In the genomic region with DNA sequence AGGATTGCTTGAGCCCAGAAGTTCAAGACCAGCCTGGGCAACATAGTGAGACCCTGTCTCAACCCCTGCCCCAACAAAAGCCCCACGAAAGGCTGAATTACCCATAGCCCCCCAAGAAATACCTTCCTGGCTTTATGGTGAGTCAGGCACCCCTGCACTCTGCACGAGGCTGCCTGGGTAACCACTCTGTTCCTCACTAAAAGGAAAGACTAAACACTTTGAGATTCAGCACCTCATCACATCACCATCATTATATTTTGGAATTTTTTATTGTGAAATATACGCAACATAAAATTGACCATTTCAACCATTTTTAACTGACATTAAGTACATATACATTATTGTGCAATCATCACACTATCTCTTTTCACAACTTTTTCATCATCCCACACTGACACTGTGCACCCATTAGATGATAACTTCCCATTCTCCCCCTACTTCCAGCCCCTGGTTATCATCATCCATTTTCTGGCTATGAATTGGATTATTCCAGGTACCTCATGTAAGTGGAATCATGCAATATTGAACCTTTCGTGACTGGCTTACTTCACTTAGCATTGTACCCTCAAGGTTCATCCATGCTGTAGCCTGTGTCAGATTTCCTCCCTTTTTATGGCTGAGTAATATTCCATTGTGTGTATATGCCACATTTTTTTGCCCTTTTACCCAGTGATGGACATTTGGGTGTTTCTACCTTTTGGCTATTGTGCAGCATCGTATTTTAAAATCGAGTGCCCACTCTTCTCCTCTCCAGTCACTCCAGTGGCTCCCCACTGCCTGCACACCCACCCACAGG, we compare ENCODE assay signal across 15 cellular contexts. TPM values are rescaled to one million over a fixed set of nuclear protein-coding genes. Genes with fewer than 3 reads are reported as not detected.
DNase-seq lines count a peak whose midpoint lies in the region; ATAC-seq and TF ChIP-seq lines count a peak whose summit lies in the region.
"Had no signal": no experiment of that assay in that cellular context is flagged by ENCODE, and none has a peak within 500 bp of the region (broad histone marks: within the 10 kb centered on the region; RNA-seq: fewer than 3 reads in every experiment).

No MANE protein-coding gene starts in this region.

- H2BK120ac ChIP-seq in IMR-90 (ENCODE audit: low read depth, low read length) = no peak overlapping the region

- no peak overlapping the region for H2AFZ ChIP-seq in IMR-90 (replicated peaks; ENCODE audit: low read length, poor library complexity)
- H2AFZ ChIP-seq: GM23338 had no signal

- no peak overlapping the region for H4K5ac ChIP-seq in IMR-90 (ENCODE audit: low read depth, low read length)

- H3K9ac ChIP-seq in BLaER1 (no peak overlapping the region), IMR-90 (ENCODE audit: low read depth, low read length) (no peak overlapping the region), endodermal cell (ENCODE audit: extremely low read depth, low read length, poor library complexity, severe bottlenecking) (no peak overlapping the region)

- peaks cover 18% of the 10 kb centered on the region for H3K9me1 ChIP-seq in IMR-90 (ENCODE audit: insufficient read depth, low read length)

- no peak overlapping the region for H4K8ac ChIP-seq in IMR-90 (ENCODE audit: low read depth in 2 of 2, low read length in 2 of 2)

- H3K27me3 Mint-ChIP-seq in activated CD8-positive, alpha-beta T cell treated with anti-CD3 and anti-CD28 coated beads, Interleukin-2, amount 10 ng/mL, durations not matched to agents 7 days and 5 days (ENCODE audit: low read depth) = peaks cover 62% of the 10 kb centered on the region
- peaks cover 53% of the 10 kb centered on the region for H3K27me3 Mint-ChIP-seq in activated CD8-positive, alpha-beta T cell treated with anti-CD3 and anti-CD28 coated beads for 36 hours
- H3K27me3 Mint-ChIP-seq in chondrocyte (ENCODE audit: low read depth) (no peaks in the 10 kb centered on the region), endodermal cell (ENCODE audit: insufficient read depth) (no peaks in the 10 kb centered on the region)

- H3K4me1 Mint-ChIP-seq in activated CD8-positive, alpha-beta T cell treated with anti-CD3 and anti-CD28 coated beads, Interleukin-2, amount 10 ng/mL, durations not matched to agents 7 days and 5 days (ENCODE audit: low read depth) = peaks cover 21% of the 10 kb centered on the region
- peaks cover 18% of the 10 kb centered on the region for H3K4me1 Mint-ChIP-seq in activated CD8-positive, alpha-beta T cell treated with anti-CD3 and anti-CD28 coated beads for 36 hours (ENCODE audit: low read depth)
- H3K4me1 Mint-ChIP-seq in chondrocyte (ENCODE audit: low read depth) (peaks cover 42% of the 10 kb centered on the region), endodermal cell (peaks cover 14% of the 10 kb centered on the region)

- no peak for TF ChIP-seq RAD21 in IMR-90 (IDR thresholded peaks at IDR 0.05; ENCODE audit: low read length)

- H3K23ac ChIP-seq in IMR-90 (ENCODE audit: low read depth, low read length) = no peak overlapping the region

- no peaks in the 10 kb centered on the region for H3K9me3 Mint-ChIP-seq in activated CD8-positive, alpha-beta T cell treated with anti-CD3 and anti-CD28 coated beads, Interleukin-2, amount 10 ng/mL, durations not matched to agents 7 days and 5 days (ENCODE audit: insufficient read depth)
- H3K9me3 Mint-ChIP-seq in activated CD8-positive, alpha-beta T cell treated with anti-CD3 and anti-CD28 coated beads for 36 hours = peaks cover 3% of the 10 kb centered on the region
- peaks cover 6% of the 10 kb centered on the region for H3K9me3 Mint-ChIP-seq in chondrocyte (ENCODE audit: low read depth)
- H3K9me3 Mint-ChIP-seq in endodermal cell = peaks cover 3% of the 10 kb centered on the region
- H3K9me3 Mint-ChIP-seq: GM23338 had no signal

- H3K27ac Mint-ChIP-seq in activated CD8-positive, alpha-beta T cell treated with anti-CD3 and anti-CD28 coated beads, Interleukin-2, amount 10 ng/mL, durations not matched to agents 7 days and 5 days = peak overlapping the region; percentile 39
- H3K27ac Mint-ChIP-seq in activated CD8-positive, alpha-beta T cell treated with anti-CD3 and anti-CD28 coated beads for 36 hours = no peak overlapping the region
- H3K27ac Mint-ChIP-seq in chondrocyte (ENCODE audit: unreplicated experiment) (no peak overlapping the region), endodermal cell (no peak overlapping the region)
- H3K27ac Mint-ChIP-seq: CD14-positive monocyte; CD8-positive, alpha-beta T cell; GM23338 had no signal

- no peak overlapping the region for H3K14ac ChIP-seq in IMR-90 (replicated peaks; ENCODE audit: low read depth, low read length)

- H2BK20ac ChIP-seq in IMR-90 (ENCODE audit: low read depth, low read length) = no peak overlapping the region

- TF ChIP-seq CTCF in activated CD8-positive, alpha-beta T cell treated with anti-CD3 and anti-CD28 coated beads for 36 hours (IDR thresholded peaks at IDR 0.05) = no peak
- no peak for TF ChIP-seq CTCF in IMR-90 (conservative IDR thresholded peaks at IDR 0.05; ENCODE audit: low read depth, low read length)
- TF ChIP-seq CTCF in chondrocyte (IDR thresholded peaks at IDR 0.05) = no peak
- no peak for TF ChIP-seq CTCF in endodermal cell (conservative IDR thresholded peaks at IDR 0.05)

- H3K18ac ChIP-seq in IMR-90 (ENCODE audit: low read depth, low read length) = no peak overlapping the region

- no peak overlapping the region for H2BK5ac ChIP-seq in IMR-90 (ENCODE audit: low read depth, low read length, poor library complexity, severe bottlenecking)

- H2AK5ac ChIP-seq in IMR-90 (ENCODE audit: low read depth, low read length) = no peak overlapping the region

- H3K27ac ChIP-seq in BLaER1 = no peak overlapping the region
- no peak overlapping the region for H3K27ac ChIP-seq in IMR-90 (ENCODE audit: insufficient read depth, low read length)
- H3K27ac ChIP-seq in endodermal cell (ENCODE audit: low read depth, low read length) = no peak overlapping the region

- peaks cover 48% of the 10 kb centered on the region for H3K4me1 ChIP-seq in BLaER1
- H3K4me1 ChIP-seq in IMR-90 (ENCODE audit: control insufficient read depth, insufficient read depth, low read length) = peaks cover 13% of the 10 kb centered on the region
- no peaks in the 10 kb centered on the region for H3K4me1 ChIP-seq in endodermal cell (ENCODE audit: control insufficient read depth, insufficient read depth, low read length)

- H4K20me1 ChIP-seq in BLaER1 (peaks cover 65% of the 10 kb centered on the region), IMR-90 (ENCODE audit: insufficient read depth, low read length) (peaks cover 2% of the 10 kb centered on the region; the same call in 1 of the 2 replicates)

- POLR2A ChIA-PET in activated CD8-positive, alpha-beta T cell treated with anti-CD3 and anti-CD28 coated beads, Interleukin-2, amount 10 ng/mL, durations not matched to agents 7 days and 5 days (lab: Charles Lee) = no interaction called here
- POLR2A ChIA-PET in activated CD8-positive, alpha-beta T cell treated with anti-CD3 and anti-CD28 coated beads for 36 hours (lab: Charles Lee) = interaction anchor here (0.6 kb wide), 1 partner anchor 623 kb away, joined by 4 read pairs; no protein-coding TSS in a partner anchor
- POLR2A ChIA-PET in IMR-90 (lab: Charles Lee; ENCODE audit: unreplicated experiment) = no interaction called here

- ATAC-seq in activated CD8-positive, alpha-beta T cell treated with anti-CD3 and anti-CD28 coated beads, Interleukin-2, amount 10 ng/mL, durations not matched to agents 7 days and 5 days = no peak
- no peak for ATAC-seq in activated CD8-positive, alpha-beta T cell treated with anti-CD3 and anti-CD28 coated beads for 36 hours
- ATAC-seq in IMR-90 (ENCODE audit: low read depth) (no peak), GM19035 (IDR thresholded peaks at IDR 0.05; ENCODE audit: unreplicated experiment) (no peak)
- ATAC-seq: CD8-positive, alpha-beta T cell; GM23338 had no signal

- no peak overlapping the region for H3K4ac ChIP-seq in IMR-90 (ENCODE audit: low read depth, low read length)

- dilution Hi-C loops in IMR-90 (cut with HindIII; ENCODE audit: low sequenced_read_pairs, unreplicated experiment) = no loop called here

- no peak overlapping the region for H3K4me3 ChIP-seq in BLaER1
- H3K4me3 ChIP-seq in IMR-90 (ENCODE audit: insufficient read depth, low read depth, low read length) = no peak overlapping the region
- no peak overlapping the region for H3K4me3 ChIP-seq in endodermal cell (ENCODE audit: low read length)
- H3K4me3 ChIP-seq: GM23338 had no signal

- peaks cover 3 to 33% of the 10 kb centered on the region in 2 experiments for H3K79me1 ChIP-seq in IMR-90 (ENCODE audit: low read depth in 1 of 2, low read length in 2 of 2)

- no peak overlapping the region for H4K91ac ChIP-seq in IMR-90 (ENCODE audit: insufficient read depth, low read depth, low read length)

- no peak for TF ChIP-seq POLR2A in IMR-90 (IDR thresholded peaks at IDR 0.05; ENCODE audit: low read depth, low read length)

- intact Hi-C loops in activated CD8-positive, alpha-beta T cell treated with anti-CD3 and anti-CD28 coated beads for 36 hours (cut with micrococcal nuclease) = no loop called here
- intact Hi-C loops in IMR-90 (cut with micrococcal nuclease) = no loop called here

- WGBS in IMR-90 (ENCODE audit: extremely low coverage in 2 of 2, insufficient read length in 1 of 2), 2 experiments = no CpG with 5 or more reads among the region's 6 CpGs
- 93% methylated on average over 4 to 6 of the region's 6 CpGs for whole genome bisulfite sequencing in endodermal cell (ENCODE audit: insufficient coverage in 1 of 2, insufficient read length in 1 of 2), 2 experiments

- H3K56ac ChIP-seq in IMR-90 (ENCODE audit: extremely low read depth, insufficient read depth, low read length) = no peak overlapping the region

- H2AK9ac ChIP-seq in IMR-90 (replicated peaks; ENCODE audit: low read depth, low read length, poor library complexity) = no peak overlapping the region

- H3K9me3 ChIP-seq in BLaER1 (peaks cover 12% of the 10 kb centered on the region), IMR-90 (ENCODE audit: control insufficient read depth, insufficient read depth, low read length) (peaks cover 2% of the 10 kb centered on the region; the same call in 1 of the 2 replicates), endodermal cell (ENCODE audit: control insufficient read depth, low read length) (no peaks in the 10 kb centered on the region)

- no TSS peak for BruUV-seq in IMR-90 (replicated peaks; lab: Mats Ljungman, UMichigan)

- peak overlapping the region; percentile 74 for H3K4me2 ChIP-seq in BLaER1
- no peak overlapping the region for H3K4me2 ChIP-seq in IMR-90 (ENCODE audit: low read depth, low read length)
- H3K4me2 ChIP-seq: GM23338 had no signal

- DNase-seq in activated CD8-positive, alpha-beta T cell treated with anti-CD3 and anti-CD28 coated beads, Interleukin-2, amount 10 ng/mL, durations not matched to agents 7 days and 5 days = no peak
- no peak for DNase-seq in activated CD8-positive, alpha-beta T cell treated with anti-CD3 and anti-CD28 coated beads for 36 hours
- DNase-seq in IMR-90 (no peak), chondrocyte (ENCODE audit: low spot score) (peak; percentile 10), nucleus accumbens (lab: John Stamatoyannopoulos, UW) (no peak), endodermal cell (no peak)
- DNase-seq: 8988T; CD8-positive, alpha-beta T cell; COR-L47; DMS79 treated with DMSO at 0.1 percent for 48 hours; H7 had no signal

- CTCF ChIA-PET in activated CD8-positive, alpha-beta T cell treated with anti-CD3 and anti-CD28 coated beads, Interleukin-2, amount 10 ng/mL, durations not matched to agents 7 days and 5 days (lab: Charles Lee) = interaction anchor here (1.0 to 1.6 kb wide), 3 partner anchors 56 to 172 kb away, joined by 3 to 7 read pairs (median 4); no protein-coding TSS in a partner anchor
- CTCF ChIA-PET in activated CD8-positive, alpha-beta T cell treated with anti-CD3 and anti-CD28 coated beads for 36 hours (lab: Charles Lee) = interaction anchor here (1.4 to 2.2 kb wide), 4 partner anchors 56 to 172 kb away, joined by 3 to 11 read pairs (median 9); no protein-coding TSS in a partner anchor
- CTCF ChIA-PET in IMR-90 (lab: Yijun Ruan, JAX) = interaction anchor here (1.4 kb wide), 1 partner anchor 55 kb away, joined by 4 read pairs; no protein-coding TSS in a partner anchor

- H3K4me3 Mint-ChIP-seq in activated CD8-positive, alpha-beta T cell treated with anti-CD3 and anti-CD28 coated beads, Interleukin-2, amount 10 ng/mL, durations not matched to agents 7 days and 5 days = no peak overlapping the region
- H3K4me3 Mint-ChIP-seq in activated CD8-positive, alpha-beta T cell treated with anti-CD3 and anti-CD28 coated beads for 36 hours = no peak overlapping the region
- H3K4me3 Mint-ChIP-seq in chondrocyte (ENCODE audit: unreplicated experiment) (no peak overlapping the region), endodermal cell (no peak overlapping the region)
- H3K4me3 Mint-ChIP-seq: CD8-positive, alpha-beta T cell; GM23338 had no signal

- in situ Hi-C loops in IMR-90 (cut with MboI; ENCODE audit: low sequenced_read_pairs) = no loop called here

- no peaks in the 10 kb centered on the region for H3K36me3 ChIP-seq in BLaER1
- H3K36me3 ChIP-seq in IMR-90 (ENCODE audit: control insufficient read depth, insufficient read depth, low read length) = no peaks in the 10 kb centered on the region
- H3K36me3 ChIP-seq in endodermal cell (ENCODE audit: control insufficient read depth, insufficient read depth, low read length) = no peaks in the 10 kb centered on the region

- no peaks in the 10 kb centered on the region for H3K36me3 Mint-ChIP-seq in activated CD8-positive, alpha-beta T cell treated with anti-CD3 and anti-CD28 coated beads, Interleukin-2, amount 10 ng/mL, durations not matched to agents 7 days and 5 days (ENCODE audit: low read depth)
- H3K36me3 Mint-ChIP-seq in activated CD8-positive, alpha-beta T cell treated with anti-CD3 and anti-CD28 coated beads for 36 hours (ENCODE audit: low read depth) = no peaks in the 10 kb centered on the region
- H3K36me3 Mint-ChIP-seq in chondrocyte (ENCODE audit: low read depth) (peaks cover 9% of the 10 kb centered on the region), endodermal cell (ENCODE audit: low read depth) (peaks cover 27% of the 10 kb centered on the region)
- H3K36me3 Mint-ChIP-seq: CD8-positive, alpha-beta T cell had no signal

- no peaks in the 10 kb centered on the region for H3K27me3 ChIP-seq in BLaER1
- no peaks in the 10 kb centered on the region for H3K27me3 ChIP-seq in IMR-90 (ENCODE audit: control insufficient read depth, insufficient read depth, low read length)
- no peaks in the 10 kb centered on the region for H3K27me3 ChIP-seq in endodermal cell (ENCODE audit: control insufficient read depth, insufficient read depth, low read length, poor library complexity, severe bottlenecking)

- H2BK15ac ChIP-seq in IMR-90 (ENCODE audit: low read depth, low read length) = no peak overlapping the region

RNA-seq across cellular contexts. Expression of a gene that starts 51.5 kb away (rescaled TPM):
- total RNA-seq in activated CD8-positive, alpha-beta T cell treated with anti-CD3 and anti-CD28 coated beads, Interleukin-2, amount 10 ng/mL, durations not matched to agents 7 days and 5 days = not detected
- under 1 TPM in 1 of 2 experiments, not detected in 1; 0.07 TPM for total RNA-seq in activated CD8-positive, alpha-beta T cell treated with anti-CD3 and anti-CD28 coated beads for 36 hours
- total RNA-seq in IMR-90 (2012; rRNA removed) = 16.1 and 17.7 TPM in 2 replicates
- polyA plus RNA-seq in IMR-90 (2012; rRNA removed) = 29.8 and 39.1 TPM in 2 replicates
- polyA plus RNA-seq in IMR-90 (2012; cell fraction: cytosol; rRNA removed) = 14.4 and 30.5 TPM in 2 replicates
- polyA plus RNA-seq in IMR-90 (2012; cell fraction: nucleus; rRNA removed; ENCODE audit: low replicate concordance) = 29.7 and 33.9 TPM in 2 replicates
- 50.4 to 98.1 TPM (median 54.4 TPM) in 3 replicates for total RNA-seq in chondrocyte
- 10 to 100 TPM; 31.9 to 80.8 TPM for total RNA-seq in endodermal cell
- 18.8 TPM for polyA plus RNA-seq in endodermal cell (2013, experiment 1 of 2)
- polyA plus RNA-seq in endodermal cell (2013, experiment 2 of 2) = 19.0 TPM

Comparison
In these comparisons a context has a peak if more than half of its experiments do, and no peak if none do; other contexts are left out.
1. RNA of a gene that starts 51.5 kb away (total RNA-seq): 31.9 to 80.8 TPM in endodermal cell, 50.4 to 98.1 TPM in chondrocyte and 16.1 to 17.7 TPM in IMR-90; 0.07 TPM in activated CD8-positive, alpha-beta T cell treated with anti-CD3 and anti-CD28 coated beads for 36 hours and not detected in activated CD8-positive, alpha-beta T cell treated with anti-CD3 and anti-CD28 coated beads, Interleukin-2, amount 10 ng/mL, durations not matched to agents 7 days and 5 days; every median in the first group is over 10 times any median in the second.